In genomic region chr6:110814488-110815259, GRCh38 we compare ENCODE assay signal across 1 cellular context.
TF ChIP-seq lines count a peak whose summit lies in the region.

No MANE protein-coding gene starts in this region.

TF ChIP-seq in K562, 482 proteins besides CTCF, POLR2A, EP300 and RAD21 (continued from another document and continues in another):
- TF ChIP-seq HDAC1 (IDR thresholded peaks at IDR 0.05) (peak in 1 of 2 experiments; percentile 76; a peak in 2 of 4 replicates), KDM5B (IDR thresholded peaks at IDR 0.05; ENCODE audit: insufficient replicate concordance, low read depth, low read length) (peak; percentile 23), ZNF668 (CRISPR knock-in tag; IDR thresholded peaks at IDR 0.05) (0 out of 2 replicates have a peak, but pooled peaks have one; percentile 17), TFAP4 (CRISPR knock-in tag; IDR thresholded peaks at IDR 0.05; ENCODE audit: borderline replicate concordance) (0 out of 2 replicates have a peak, but pooled peaks have one; percentile 28), SOX6 (IDR thresholded peaks at IDR 0.05) (peak; percentile 12; the same call in 1 of the 2 replicates), NR1H2 (CRISPR knock-in tag; IDR thresholded peaks at IDR 0.05) (peak; percentile 30; the same call in 1 of the 2 replicates), ZFX (CRISPR knock-in tag; IDR thresholded peaks at IDR 0.05) (peak; percentile 15; the same call in 1 of the 2 replicates), MAZ (CRISPR knock-in tag; conservative IDR thresholded peaks at IDR 0.05 in 1 of 2, IDR thresholded peaks at IDR 0.05 in 1 of 2) (peak in 1 of 2 experiments; percentile 36; a peak in 2 of 4 replicates), PCBP2 (IDR thresholded peaks at IDR 0.05; ENCODE audit: low read depth, low read length, poor library complexity, severe bottlenecking) (no peak), TEAD4 (IDR thresholded peaks at IDR 0.05; ENCODE audit: low read length) (no peak), TEAD4 (CRISPR knock-in tag; IDR thresholded peaks at IDR 0.05; ENCODE audit: borderline replicate concordance) (peak; percentile 49; the same call in 1 of the 2 replicates), SMARCA4 (IDR thresholded peaks at IDR 0.05) (no peak), NBN (IDR thresholded peaks at IDR 0.05; ENCODE audit: low read depth) (no peak), HDGF (IDR thresholded peaks at IDR 0.05) (no peak), RBM25 (IDR thresholded peaks at IDR 0.05; ENCODE audit: low read depth, low read length, severe bottlenecking) (no peak), RBBP5 (IDR thresholded peaks at IDR 0.05; ENCODE audit: borderline replicate concordance, insufficient read depth, low read length, poor library complexity, severe bottlenecking) (peak; percentile 92), ZNF589 (CRISPR knock-in tag; IDR thresholded peaks at IDR 0.05; ENCODE audit: low read depth) (0 out of 2 replicates have a peak, but pooled peaks have one; percentile 24), ZNF707 (CRISPR knock-in tag; conservative IDR thresholded peaks at IDR 0.05) (no peak), CXXC5 (CRISPR knock-in tag; IDR thresholded peaks at IDR 0.05) (no peak; the same call in 1 of the 2 replicates), PKNOX1 (IDR thresholded peaks at IDR 0.05) (no peak), FOXJ2 (tag; IDR thresholded peaks at IDR 0.05) (no peak), SAP30 (IDR thresholded peaks at IDR 0.05; ENCODE audit: borderline replicate concordance, insufficient read depth, low read depth, low read length, poor library complexity, severe bottlenecking) (peak; percentile 54), TFE3 (CRISPR knock-in tag; IDR thresholded peaks at IDR 0.05) (no peak), BMI1 (IDR thresholded peaks at IDR 0.05; ENCODE audit: low read length) (no peak), ZC3H4 (CRISPR knock-in tag; IDR thresholded peaks at IDR 0.05; ENCODE audit: borderline replicate concordance) (peak; percentile 90), FOXA1 (IDR thresholded peaks at IDR 0.05; ENCODE audit: borderline replicate concordance) (no peak), ZBTB17 (CRISPR knock-in tag; IDR thresholded peaks at IDR 0.05) (0 out of 2 replicates have a peak, but pooled peaks have one; percentile 22), ERF (CRISPR knock-in tag; IDR thresholded peaks at IDR 0.05) (peak; percentile 24; the same call in 1 of the 2 replicates)
- TF ChIP-seq, protein P1, sequence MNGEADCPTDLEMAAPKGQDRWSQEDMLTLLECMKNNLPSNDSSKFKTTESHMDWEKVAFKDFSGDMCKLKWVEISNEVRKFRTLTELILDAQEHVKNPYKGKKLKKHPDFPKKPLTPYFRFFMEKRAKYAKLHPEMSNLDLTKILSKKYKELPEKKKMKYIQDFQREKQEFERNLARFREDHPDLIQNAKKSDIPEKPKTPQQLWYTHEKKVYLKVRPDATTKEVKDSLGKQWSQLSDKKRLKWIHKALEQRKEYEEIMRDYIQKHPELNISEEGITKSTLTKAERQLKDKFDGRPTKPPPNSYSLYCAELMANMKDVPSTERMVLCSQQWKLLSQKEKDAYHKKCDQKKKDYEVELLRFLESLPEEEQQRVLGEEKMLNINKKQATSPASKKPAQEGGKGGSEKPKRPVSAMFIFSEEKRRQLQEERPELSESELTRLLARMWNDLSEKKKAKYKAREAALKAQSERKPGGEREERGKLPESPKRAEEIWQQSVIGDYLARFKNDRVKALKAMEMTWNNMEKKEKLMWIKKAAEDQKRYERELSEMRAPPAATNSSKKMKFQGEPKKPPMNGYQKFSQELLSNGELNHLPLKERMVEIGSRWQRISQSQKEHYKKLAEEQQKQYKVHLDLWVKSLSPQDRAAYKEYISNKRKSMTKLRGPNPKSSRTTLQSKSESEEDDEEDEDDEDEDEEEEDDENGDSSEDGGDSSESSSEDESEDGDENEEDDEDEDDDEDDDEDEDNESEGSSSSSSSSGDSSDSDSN (IDR thresholded peaks at IDR 0.05; ENCODE audit: borderline replicate concordance in 1 of 2, low read depth in 2 of 2, low read length in 2 of 2), result peak; percentile 25 to 67; a peak in 2 of 4 replicates
- TF ChIP-seq, protein P2, sequence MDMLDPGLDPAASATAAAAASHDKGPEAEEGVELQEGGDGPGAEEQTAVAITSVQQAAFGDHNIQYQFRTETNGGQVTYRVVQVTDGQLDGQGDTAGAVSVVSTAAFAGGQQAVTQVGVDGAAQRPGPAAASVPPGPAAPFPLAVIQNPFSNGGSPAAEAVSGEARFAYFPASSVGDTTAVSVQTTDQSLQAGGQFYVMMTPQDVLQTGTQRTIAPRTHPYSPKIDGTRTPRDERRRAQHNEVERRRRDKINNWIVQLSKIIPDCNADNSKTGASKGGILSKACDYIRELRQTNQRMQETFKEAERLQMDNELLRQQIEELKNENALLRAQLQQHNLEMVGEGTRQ (CRISPR knock-in tag; IDR thresholded peaks at IDR 0.05), result no peak
- TF ChIP-seq, protein P3, sequence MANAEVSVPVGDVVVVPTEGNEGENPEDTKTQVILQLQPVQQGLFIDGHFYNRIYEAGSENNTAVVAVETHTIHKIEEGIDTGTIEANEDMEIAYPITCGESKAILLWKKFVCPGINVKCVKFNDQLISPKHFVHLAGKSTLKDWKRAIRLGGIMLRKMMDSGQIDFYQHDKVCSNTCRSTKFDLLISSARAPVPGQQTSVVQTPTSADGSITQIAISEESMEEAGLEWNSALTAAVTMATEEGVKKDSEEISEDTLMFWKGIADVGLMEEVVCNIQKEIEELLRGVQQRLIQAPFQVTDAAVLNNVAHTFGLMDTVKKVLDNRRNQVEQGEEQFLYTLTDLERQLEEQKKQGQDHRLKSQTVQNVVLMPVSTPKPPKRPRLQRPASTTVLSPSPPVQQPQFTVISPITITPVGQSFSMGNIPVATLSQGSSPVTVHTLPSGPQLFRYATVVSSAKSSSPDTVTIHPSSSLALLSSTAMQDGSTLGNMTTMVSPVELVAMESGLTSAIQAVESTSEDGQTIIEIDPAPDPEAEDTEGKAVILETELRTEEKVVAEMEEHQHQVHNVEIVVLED (CRISPR knock-in tag; IDR thresholded peaks at IDR 0.05), result no peak
- TF ChIP-seq, protein P4, sequence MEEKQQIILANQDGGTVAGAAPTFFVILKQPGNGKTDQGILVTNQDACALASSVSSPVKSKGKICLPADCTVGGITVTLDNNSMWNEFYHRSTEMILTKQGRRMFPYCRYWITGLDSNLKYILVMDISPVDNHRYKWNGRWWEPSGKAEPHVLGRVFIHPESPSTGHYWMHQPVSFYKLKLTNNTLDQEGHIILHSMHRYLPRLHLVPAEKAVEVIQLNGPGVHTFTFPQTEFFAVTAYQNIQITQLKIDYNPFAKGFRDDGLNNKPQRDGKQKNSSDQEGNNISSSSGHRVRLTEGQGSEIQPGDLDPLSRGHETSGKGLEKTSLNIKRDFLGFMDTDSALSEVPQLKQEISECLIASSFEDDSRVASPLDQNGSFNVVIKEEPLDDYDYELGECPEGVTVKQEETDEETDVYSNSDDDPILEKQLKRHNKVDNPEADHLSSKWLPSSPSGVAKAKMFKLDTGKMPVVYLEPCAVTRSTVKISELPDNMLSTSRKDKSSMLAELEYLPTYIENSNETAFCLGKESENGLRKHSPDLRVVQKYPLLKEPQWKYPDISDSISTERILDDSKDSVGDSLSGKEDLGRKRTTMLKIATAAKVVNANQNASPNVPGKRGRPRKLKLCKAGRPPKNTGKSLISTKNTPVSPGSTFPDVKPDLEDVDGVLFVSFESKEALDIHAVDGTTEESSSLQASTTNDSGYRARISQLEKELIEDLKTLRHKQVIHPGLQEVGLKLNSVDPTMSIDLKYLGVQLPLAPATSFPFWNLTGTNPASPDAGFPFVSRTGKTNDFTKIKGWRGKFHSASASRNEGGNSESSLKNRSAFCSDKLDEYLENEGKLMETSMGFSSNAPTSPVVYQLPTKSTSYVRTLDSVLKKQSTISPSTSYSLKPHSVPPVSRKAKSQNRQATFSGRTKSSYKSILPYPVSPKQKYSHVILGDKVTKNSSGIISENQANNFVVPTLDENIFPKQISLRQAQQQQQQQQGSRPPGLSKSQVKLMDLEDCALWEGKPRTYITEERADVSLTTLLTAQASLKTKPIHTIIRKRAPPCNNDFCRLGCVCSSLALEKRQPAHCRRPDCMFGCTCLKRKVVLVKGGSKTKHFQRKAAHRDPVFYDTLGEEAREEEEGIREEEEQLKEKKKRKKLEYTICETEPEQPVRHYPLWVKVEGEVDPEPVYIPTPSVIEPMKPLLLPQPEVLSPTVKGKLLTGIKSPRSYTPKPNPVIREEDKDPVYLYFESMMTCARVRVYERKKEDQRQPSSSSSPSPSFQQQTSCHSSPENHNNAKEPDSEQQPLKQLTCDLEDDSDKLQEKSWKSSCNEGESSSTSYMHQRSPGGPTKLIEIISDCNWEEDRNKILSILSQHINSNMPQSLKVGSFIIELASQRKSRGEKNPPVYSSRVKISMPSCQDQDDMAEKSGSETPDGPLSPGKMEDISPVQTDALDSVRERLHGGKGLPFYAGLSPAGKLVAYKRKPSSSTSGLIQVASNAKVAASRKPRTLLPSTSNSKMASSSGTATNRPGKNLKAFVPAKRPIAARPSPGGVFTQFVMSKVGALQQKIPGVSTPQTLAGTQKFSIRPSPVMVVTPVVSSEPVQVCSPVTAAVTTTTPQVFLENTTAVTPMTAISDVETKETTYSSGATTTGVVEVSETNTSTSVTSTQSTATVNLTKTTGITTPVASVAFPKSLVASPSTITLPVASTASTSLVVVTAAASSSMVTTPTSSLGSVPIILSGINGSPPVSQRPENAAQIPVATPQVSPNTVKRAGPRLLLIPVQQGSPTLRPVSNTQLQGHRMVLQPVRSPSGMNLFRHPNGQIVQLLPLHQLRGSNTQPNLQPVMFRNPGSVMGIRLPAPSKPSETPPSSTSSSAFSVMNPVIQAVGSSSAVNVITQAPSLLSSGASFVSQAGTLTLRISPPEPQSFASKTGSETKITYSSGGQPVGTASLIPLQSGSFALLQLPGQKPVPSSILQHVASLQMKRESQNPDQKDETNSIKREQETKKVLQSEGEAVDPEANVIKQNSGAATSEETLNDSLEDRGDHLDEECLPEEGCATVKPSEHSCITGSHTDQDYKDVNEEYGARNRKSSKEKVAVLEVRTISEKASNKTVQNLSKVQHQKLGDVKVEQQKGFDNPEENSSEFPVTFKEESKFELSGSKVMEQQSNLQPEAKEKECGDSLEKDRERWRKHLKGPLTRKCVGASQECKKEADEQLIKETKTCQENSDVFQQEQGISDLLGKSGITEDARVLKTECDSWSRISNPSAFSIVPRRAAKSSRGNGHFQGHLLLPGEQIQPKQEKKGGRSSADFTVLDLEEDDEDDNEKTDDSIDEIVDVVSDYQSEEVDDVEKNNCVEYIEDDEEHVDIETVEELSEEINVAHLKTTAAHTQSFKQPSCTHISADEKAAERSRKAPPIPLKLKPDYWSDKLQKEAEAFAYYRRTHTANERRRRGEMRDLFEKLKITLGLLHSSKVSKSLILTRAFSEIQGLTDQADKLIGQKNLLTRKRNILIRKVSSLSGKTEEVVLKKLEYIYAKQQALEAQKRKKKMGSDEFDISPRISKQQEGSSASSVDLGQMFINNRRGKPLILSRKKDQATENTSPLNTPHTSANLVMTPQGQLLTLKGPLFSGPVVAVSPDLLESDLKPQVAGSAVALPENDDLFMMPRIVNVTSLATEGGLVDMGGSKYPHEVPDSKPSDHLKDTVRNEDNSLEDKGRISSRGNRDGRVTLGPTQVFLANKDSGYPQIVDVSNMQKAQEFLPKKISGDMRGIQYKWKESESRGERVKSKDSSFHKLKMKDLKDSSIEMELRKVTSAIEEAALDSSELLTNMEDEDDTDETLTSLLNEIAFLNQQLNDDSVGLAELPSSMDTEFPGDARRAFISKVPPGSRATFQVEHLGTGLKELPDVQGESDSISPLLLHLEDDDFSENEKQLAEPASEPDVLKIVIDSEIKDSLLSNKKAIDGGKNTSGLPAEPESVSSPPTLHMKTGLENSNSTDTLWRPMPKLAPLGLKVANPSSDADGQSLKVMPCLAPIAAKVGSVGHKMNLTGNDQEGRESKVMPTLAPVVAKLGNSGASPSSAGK (IDR thresholded peaks at IDR 0.05), result no peak
- TF ChIP-seq, protein P5, sequence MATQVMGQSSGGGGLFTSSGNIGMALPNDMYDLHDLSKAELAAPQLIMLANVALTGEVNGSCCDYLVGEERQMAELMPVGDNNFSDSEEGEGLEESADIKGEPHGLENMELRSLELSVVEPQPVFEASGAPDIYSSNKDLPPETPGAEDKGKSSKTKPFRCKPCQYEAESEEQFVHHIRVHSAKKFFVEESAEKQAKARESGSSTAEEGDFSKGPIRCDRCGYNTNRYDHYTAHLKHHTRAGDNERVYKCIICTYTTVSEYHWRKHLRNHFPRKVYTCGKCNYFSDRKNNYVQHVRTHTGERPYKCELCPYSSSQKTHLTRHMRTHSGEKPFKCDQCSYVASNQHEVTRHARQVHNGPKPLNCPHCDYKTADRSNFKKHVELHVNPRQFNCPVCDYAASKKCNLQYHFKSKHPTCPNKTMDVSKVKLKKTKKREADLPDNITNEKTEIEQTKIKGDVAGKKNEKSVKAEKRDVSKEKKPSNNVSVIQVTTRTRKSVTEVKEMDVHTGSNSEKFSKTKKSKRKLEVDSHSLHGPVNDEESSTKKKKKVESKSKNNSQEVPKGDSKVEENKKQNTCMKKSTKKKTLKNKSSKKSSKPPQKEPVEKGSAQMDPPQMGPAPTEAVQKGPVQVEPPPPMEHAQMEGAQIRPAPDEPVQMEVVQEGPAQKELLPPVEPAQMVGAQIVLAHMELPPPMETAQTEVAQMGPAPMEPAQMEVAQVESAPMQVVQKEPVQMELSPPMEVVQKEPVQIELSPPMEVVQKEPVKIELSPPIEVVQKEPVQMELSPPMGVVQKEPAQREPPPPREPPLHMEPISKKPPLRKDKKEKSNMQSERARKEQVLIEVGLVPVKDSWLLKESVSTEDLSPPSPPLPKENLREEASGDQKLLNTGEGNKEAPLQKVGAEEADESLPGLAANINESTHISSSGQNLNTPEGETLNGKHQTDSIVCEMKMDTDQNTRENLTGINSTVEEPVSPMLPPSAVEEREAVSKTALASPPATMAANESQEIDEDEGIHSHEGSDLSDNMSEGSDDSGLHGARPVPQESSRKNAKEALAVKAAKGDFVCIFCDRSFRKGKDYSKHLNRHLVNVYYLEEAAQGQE (CRISPR knock-in tag; IDR thresholded peaks at IDR 0.05; ENCODE audit: low read depth), result no peak
